In genomic region chr7:40306596-40306995, GRCh38 we compare ENCODE assay signal across 1 cellular context.
TF ChIP-seq lines count a peak whose summit lies in the region.

No MANE protein-coding gene starts in this region.

TF ChIP-seq in WTC11, 78 proteins besides CTCF, POLR2A, EP300 and RAD21 (continued from another document):
- no peak for TF ChIP-seq NR3C1 (CRISPR knock-in tag; conservative IDR thresholded peaks at IDR 0.05; ENCODE audit: low read depth)
- TF ChIP-seq PRRX2 (CRISPR knock-in tag; IDR thresholded peaks at IDR 0.05), result no peak
TF ChIP-seq in WTC11: peak in this region for 0.
